Comparison of ENCODE assay signal across 36 cellular contexts in the genomic region with DNA sequence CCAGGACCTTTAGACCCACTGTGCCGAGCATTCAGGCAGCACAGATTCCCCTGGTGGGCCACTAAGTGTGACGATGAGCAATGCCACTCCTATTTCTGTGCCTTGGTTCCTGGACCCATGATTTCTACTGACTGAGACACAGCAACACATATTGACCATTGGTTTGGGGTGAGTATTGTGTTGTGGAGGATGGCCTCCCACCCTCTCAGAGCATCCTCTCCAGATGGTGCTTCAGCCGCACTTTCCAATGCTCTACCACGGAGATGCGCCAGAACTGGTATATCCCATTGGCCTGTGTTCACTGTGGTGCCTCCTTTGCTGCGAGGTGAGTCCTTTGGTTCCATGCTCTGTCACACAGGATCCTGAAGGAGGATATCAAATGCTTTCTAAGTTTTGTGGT. TPM values are rescaled to one million over a fixed set of nuclear protein-coding genes. Genes with fewer than 3 reads are reported as not detected.
"Had no signal": no experiment of that assay in that cellular context is flagged by ENCODE, and none has a peak within 500 bp of the region (broad histone marks: within the 10 kb centered on the region; RNA-seq: fewer than 3 reads in every experiment).

No MANE protein-coding gene starts in this region.

- H3K27ac Mint-ChIP-seq: activated B cell treated with CpG ODN at 0.5 μM for 24 hours; activated CD4-positive, alpha-beta memory T cell treated with anti-CD3 and anti-CD28 coated beads for 36 hours; activated CD4-positive, alpha-beta T cell treated with anti-CD3 and anti-CD28 coated beads, Interleukin-2, amount 10 ng/mL, durations not matched to agents 24 days and 14 days; activated CD8-positive, alpha-beta T cell treated with anti-CD3 and anti-CD28 coated beads for 36 hours; activated naive CD4-positive, alpha-beta T cell treated with anti-CD3 and anti-CD28 coated beads for 36 hours; activated naive CD4-positive, alpha-beta T cell treated with anti-CD3 and anti-CD28 coated beads, Interleukin-2, amount 50 U/mL, for 72 hours; activated naive CD8-positive, alpha-beta T cell treated with anti-CD3 and anti-CD28 coated beads for 36 hours; activated T-cell treated with anti-CD3 and anti-CD28 coated beads, Interleukin-2, amount 50 U/mL, for 72 hours; activated T-helper 1 cell treated with anti-CD3 and anti-CD28 coated beads, Interleukin-12 subunit alpha, Interleukin-12 subunit beta, Interleukin-2, Interleukin-4 antibody, amounts not matched to agents 30 ng/mL and 10 ng/mL and 1 ng/mL, durations not matched to agents 14 hours and 24 hours and 36 hours; activated T-helper 17 cell treated with anti-CD3 and anti-CD28 coated beads, Interleukin-2, amount 50 U/mL, for 72 hours; T-helper 1 cell treated with Interleukin-12 subunit alpha and Interleukin-12 subunit beta and Interleukin-4 antibody, amounts not matched to agents 30 μg/mL and 1 μg/mL, for 36 hours; T-helper 2 cell treated with Interferon-gamma antibody and Interleukin-4, amounts not matched to agents 5 μg/mL and 100 μg/mL, for 36 hours had no signal

- H3K36me3 Mint-ChIP-seq: activated CD4-positive, alpha-beta memory T cell treated with anti-CD3 and anti-CD28 coated beads for 36 hours; activated naive CD4-positive, alpha-beta T cell treated with anti-CD3 and anti-CD28 coated beads, Interleukin-2, amount 50 U/mL, for 72 hours had no signal

- DNase-seq: activated B cell treated with CpG ODN at 0.5 μM for 24 hours; activated CD4-positive, alpha-beta memory T cell treated with anti-CD3 and anti-CD28 coated beads for 36 hours; activated CD4-positive, alpha-beta T cell treated with anti-CD3 and anti-CD28 coated beads for 4 hours; activated CD4-positive, alpha-beta T cell treated with anti-CD3 and anti-CD28 coated beads, Interleukin-2, amount 10 ng/mL, durations not matched to agents 24 days and 14 days; activated CD4-positive, alpha-beta T cell treated with anti-CD3 and anti-CD28 coated beads, Interleukin-2, amount 50 U/mL, for 1 hour; activated CD4-positive, alpha-beta T cell treated with anti-CD3 and anti-CD28 coated beads, Interleukin-2, amount 50 U/mL, for 4 hours; activated CD4-positive, CD25-positive, alpha-beta regulatory T cell treated with anti-CD3 and anti-CD28 coated beads, Interleukin-2, amount 50 U/mL, for 72 hours; activated CD8-positive, alpha-beta T cell treated with anti-CD3 and anti-CD28 coated beads for 36 hours; activated gamma-delta T cell treated with Interleukin-2 at 50 U/mL for 16 hours; activated naive CD4-positive, alpha-beta T cell; activated naive CD4-positive, alpha-beta T cell treated with anti-CD3 and anti-CD28 coated beads for 36 hours; activated naive CD4-positive, alpha-beta T cell treated with anti-CD3 and anti-CD28 coated beads, Interleukin-2, amount 50 U/mL, for 16 hours; activated naive CD8-positive, alpha-beta T cell treated with anti-CD3 and anti-CD28 coated beads for 36 hours; activated T-cell treated with anti-CD3 and anti-CD28 coated beads for 4 hours; activated T-cell treated with anti-CD3 and anti-CD28 coated beads, Interleukin-2, amount 50 U/mL, for 1 hour; activated T-cell treated with anti-CD3 and anti-CD28 coated beads, Interleukin-2, amount 50 U/mL, for 4 hours; activated T-cell treated with anti-CD3 and anti-CD28 coated beads, Interleukin-2, amount 50 U/mL, for 72 hours; amniotic stem cell; aorta; body of pancreas; brain microvascular endothelial cell; central memory CD4-positive, alpha-beta T cell; T-helper 1 cell; T-helper 2 cell; T-helper 9 cell had no signal

- H3K27me3 Mint-ChIP-seq: activated CD4-positive, alpha-beta memory T cell treated with anti-CD3 and anti-CD28 coated beads for 36 hours; activated CD8-positive, alpha-beta T cell treated with anti-CD3 and anti-CD28 coated beads for 36 hours; activated naive CD8-positive, alpha-beta T cell treated with anti-CD3 and anti-CD28 coated beads for 36 hours; activated T-helper 17 cell treated with anti-CD3 and anti-CD28 coated beads, Interleukin-2, amount 50 U/mL, for 72 hours had no signal

- H3K4me1 ChIP-seq: adrenal gland, breast epithelium had no signal

- H3K27me3 ChIP-seq: adrenal gland, body of pancreas, brain microvascular endothelial cell, breast epithelium had no signal

- H3K4me3 ChIP-seq: adrenal gland, body of pancreas, breast epithelium had no signal

- H3K36me3 ChIP-seq: adrenal gland, brain microvascular endothelial cell, breast epithelium had no signal

- H3K9me3 Mint-ChIP-seq: activated B cell treated with CpG ODN at 0.5 μM for 24 hours; activated CD4-positive, alpha-beta memory T cell treated with anti-CD3 and anti-CD28 coated beads for 36 hours; activated CD4-positive, alpha-beta T cell treated with anti-CD3 and anti-CD28 coated beads, Interleukin-2, amount 10 ng/mL, durations not matched to agents 24 days and 14 days; activated CD8-positive, alpha-beta T cell treated with anti-CD3 and anti-CD28 coated beads for 36 hours; activated naive CD4-positive, alpha-beta T cell treated with anti-CD3 and anti-CD28 coated beads for 36 hours; activated naive CD4-positive, alpha-beta T cell treated with anti-CD3 and anti-CD28 coated beads, Interleukin-2, amount 50 U/mL, for 72 hours; activated naive CD8-positive, alpha-beta T cell treated with anti-CD3 and anti-CD28 coated beads for 36 hours; activated T-cell treated with anti-CD3 and anti-CD28 coated beads, Interleukin-2, amount 50 U/mL, for 4 hours; activated T-helper 1 cell treated with anti-CD3 and anti-CD28 coated beads, Interleukin-12 subunit alpha, Interleukin-12 subunit beta, Interleukin-2, Interleukin-4 antibody, amounts not matched to agents 30 ng/mL and 10 ng/mL and 1 ng/mL, durations not matched to agents 14 hours and 24 hours and 36 hours; activated T-helper 17 cell treated with anti-CD3 and anti-CD28 coated beads, Interleukin-2, amount 50 U/mL, for 72 hours; T-helper 1 cell treated with Interleukin-12 subunit alpha and Interleukin-12 subunit beta and Interleukin-4 antibody, amounts not matched to agents 30 μg/mL and 1 μg/mL, for 36 hours; T-helper 2 cell treated with Interferon-gamma antibody and Interleukin-4, amounts not matched to agents 5 μg/mL and 100 μg/mL, for 36 hours had no signal

- H3K27ac ChIP-seq: adrenal gland, body of pancreas, brain microvascular endothelial cell, breast epithelium, VCaP had no signal

- ATAC-seq: activated CD8-positive, alpha-beta T cell treated with anti-CD3 and anti-CD28 coated beads for 36 hours; activated naive CD4-positive, alpha-beta T cell treated with anti-CD3 and anti-CD28 coated beads, Interleukin-2, amount 50 U/mL, for 72 hours; activated T-cell treated with anti-CD3 and anti-CD28 coated beads, Interleukin-2, amount 50 U/mL, for 4 hours; activated T-cell treated with anti-CD3 and anti-CD28 coated beads, Interleukin-2, amount 50 U/mL, for 72 hours; activated T-helper 17 cell treated with anti-CD3 and anti-CD28 coated beads, Interleukin-2, amount 50 U/mL, for 72 hours; body of pancreas had no signal

- H3K4me3 Mint-ChIP-seq: activated B cell treated with CpG ODN at 0.5 μM for 24 hours; activated CD4-positive, alpha-beta memory T cell treated with anti-CD3 and anti-CD28 coated beads for 36 hours; activated CD4-positive, alpha-beta T cell treated with anti-CD3 and anti-CD28 coated beads, Interleukin-2, amount 10 ng/mL, durations not matched to agents 24 days and 14 days; activated CD8-positive, alpha-beta T cell treated with anti-CD3 and anti-CD28 coated beads for 36 hours; activated naive CD4-positive, alpha-beta T cell treated with anti-CD3 and anti-CD28 coated beads for 36 hours; activated naive CD8-positive, alpha-beta T cell treated with anti-CD3 and anti-CD28 coated beads for 36 hours; activated T-cell treated with anti-CD3 and anti-CD28 coated beads, Interleukin-2, amount 50 U/mL, for 4 hours; activated T-cell treated with anti-CD3 and anti-CD28 coated beads, Interleukin-2, amount 50 U/mL, for 72 hours; activated T-helper 1 cell treated with anti-CD3 and anti-CD28 coated beads, Interleukin-12 subunit alpha, Interleukin-12 subunit beta, Interleukin-2, Interleukin-4 antibody, amounts not matched to agents 30 ng/mL and 10 ng/mL and 1 ng/mL, durations not matched to agents 14 hours and 24 hours and 36 hours; activated T-helper 17 cell treated with anti-CD3 and anti-CD28 coated beads, Interleukin-2, amount 50 U/mL, for 72 hours; T-helper 1 cell treated with Interleukin-12 subunit alpha and Interleukin-12 subunit beta and Interleukin-4 antibody, amounts not matched to agents 30 μg/mL and 1 μg/mL, for 36 hours; T-helper 2 cell treated with Interferon-gamma antibody and Interleukin-4, amounts not matched to agents 5 μg/mL and 100 μg/mL, for 36 hours had no signal

- H3K9me3 ChIP-seq: adrenal gland, body of pancreas, breast epithelium had no signal

RNA-seq across cellular contexts. Expression of a gene that starts 10.1 kb away (rescaled TPM):
- total RNA-seq: activated B cell treated with CpG ODN at 0.5 μM for 24 hours had no signal

RNA-seq across cellular contexts. Expression of a gene that starts 32.3 kb away (rescaled TPM):
- total RNA-seq: activated B cell treated with CpG ODN at 0.5 μM for 24 hours; activated CD4-positive, alpha-beta memory T cell treated with anti-CD3 and anti-CD28 coated beads for 36 hours; activated CD4-positive, alpha-beta T cell treated with anti-CD3 and anti-CD28 coated beads, Interleukin-2, amount 10 ng/mL, durations not matched to agents 24 days and 14 days; activated CD8-positive, alpha-beta T cell treated with anti-CD3 and anti-CD28 coated beads for 36 hours; activated naive CD4-positive, alpha-beta T cell treated with anti-CD3 and anti-CD28 coated beads for 36 hours; activated naive CD4-positive, alpha-beta T cell treated with anti-CD3 and anti-CD28 coated beads, Interleukin-2, amount 50 U/mL, for 72 hours; activated naive CD8-positive, alpha-beta T cell treated with anti-CD3 and anti-CD28 coated beads for 36 hours; activated T-cell treated with anti-CD3 and anti-CD28 coated beads, Interleukin-2, amount 50 U/mL, for 4 hours; activated T-cell treated with anti-CD3 and anti-CD28 coated beads, Interleukin-2, amount 50 U/mL, for 72 hours; activated T-helper 1 cell treated with anti-CD3 and anti-CD28 coated beads, Interleukin-12 subunit alpha, Interleukin-12 subunit beta, Interleukin-2, Interleukin-4 antibody, amounts not matched to agents 30 ng/mL and 10 ng/mL and 1 ng/mL, durations not matched to agents 14 hours and 24 hours and 36 hours; activated T-helper 17 cell treated with anti-CD3 and anti-CD28 coated beads, Interleukin-2, amount 50 U/mL, for 72 hours; adrenal gland; aorta; astrocyte; body of pancreas; breast epithelium; cardiac septum; cerebellum had no signal
- polyA plus RNA-seq: adrenal gland, aorta had no signal

RNA-seq across cellular contexts. Expression of a gene that starts 58.2 kb away (rescaled TPM):
- total RNA-seq: activated B cell treated with CpG ODN at 0.5 μM for 24 hours; activated CD4-positive, alpha-beta memory T cell treated with anti-CD3 and anti-CD28 coated beads for 36 hours; activated CD4-positive, alpha-beta T cell treated with anti-CD3 and anti-CD28 coated beads, Interleukin-2, amount 10 ng/mL, durations not matched to agents 24 days and 14 days; activated CD8-positive, alpha-beta T cell treated with anti-CD3 and anti-CD28 coated beads for 36 hours; activated naive CD4-positive, alpha-beta T cell treated with anti-CD3 and anti-CD28 coated beads for 36 hours; activated naive CD4-positive, alpha-beta T cell treated with anti-CD3 and anti-CD28 coated beads, Interleukin-2, amount 50 U/mL, for 72 hours; activated naive CD8-positive, alpha-beta T cell treated with anti-CD3 and anti-CD28 coated beads for 36 hours; activated T-cell treated with anti-CD3 and anti-CD28 coated beads, Interleukin-2, amount 50 U/mL, for 4 hours; activated T-cell treated with anti-CD3 and anti-CD28 coated beads, Interleukin-2, amount 50 U/mL, for 72 hours; activated T-helper 1 cell treated with anti-CD3 and anti-CD28 coated beads, Interleukin-12 subunit alpha, Interleukin-12 subunit beta, Interleukin-2, Interleukin-4 antibody, amounts not matched to agents 30 ng/mL and 10 ng/mL and 1 ng/mL, durations not matched to agents 14 hours and 24 hours and 36 hours; activated T-helper 17 cell treated with anti-CD3 and anti-CD28 coated beads, Interleukin-2, amount 50 U/mL, for 72 hours; aorta; astrocyte; body of pancreas; breast epithelium; cardiac septum; cerebellum had no signal
- polyA plus RNA-seq: adrenal gland, aorta had no signal
